ENCODE assay signal across 34 cellular contexts in genomic region chr7:14826426-14826825, GRCh38.
"Had no signal": no experiment of that assay in that cellular context is flagged by ENCODE, and none has a peak within 500 bp of the region (broad histone marks: within the 10 kb centered on the region; RNA-seq: fewer than 3 reads in every experiment).

No MANE protein-coding gene starts in this region.

- H3K36me3 ChIP-seq: MG63 had no signal

- H3K9ac ChIP-seq: KMS-11 had no signal

- H3K4me3 ChIP-seq: MG63 had no signal

- H3K9me3 ChIP-seq: MG63 had no signal

- DNase-seq: Karpas-422, Kasumi-1, MG63, MM.1S, MV-4-11, NCI-H1048, NCI-H1092, NCI-H1092 treated with DMSO at 0.1 percent for 48 hours, NCI-H1105, NCI-H1105 treated with DMSO at 0.1 percent for 48 hours, NCI-H1417, NCI-H1417 treated with DMSO at 0.1 percent for 48 hours, NCI-H1436, NCI-H1436 treated with DMSO at 0.1 percent for 48 hours, NCI-H146, NCI-H1694, NCI-H1694 treated with DMSO at 0.1 percent for 48 hours, NCI-H187, NCI-H187 treated with DMSO at 0.1 percent for 48 hours, NCI-H1930, NCI-H2029, NCI-H2029 treated with DMSO at 0.1 percent for 48 hours, NCI-H2081, NCI-H2081 treated with DMSO at 0.1 percent for 48 hours, NCI-H2107, NCI-H2171, NCI-H2171 treated with DMSO at 0.1 percent for 48 hours, NCI-H2227 treated with DMSO at 0.1 percent for 48 hours, NCI-H226, NCI-H345, NCI-H446, NCI-H446 treated with DMSO at 0.1 percent for 48 hours, NCI-H510A had no signal

- H3K27ac ChIP-seq: KMS-11 had no signal

- H3K27me3 ChIP-seq: MG63 had no signal

- H3K4me2 ChIP-seq: KMS-11 had no signal
